ENCODE assay signal across 8 cellular contexts in the genomic region with DNA sequence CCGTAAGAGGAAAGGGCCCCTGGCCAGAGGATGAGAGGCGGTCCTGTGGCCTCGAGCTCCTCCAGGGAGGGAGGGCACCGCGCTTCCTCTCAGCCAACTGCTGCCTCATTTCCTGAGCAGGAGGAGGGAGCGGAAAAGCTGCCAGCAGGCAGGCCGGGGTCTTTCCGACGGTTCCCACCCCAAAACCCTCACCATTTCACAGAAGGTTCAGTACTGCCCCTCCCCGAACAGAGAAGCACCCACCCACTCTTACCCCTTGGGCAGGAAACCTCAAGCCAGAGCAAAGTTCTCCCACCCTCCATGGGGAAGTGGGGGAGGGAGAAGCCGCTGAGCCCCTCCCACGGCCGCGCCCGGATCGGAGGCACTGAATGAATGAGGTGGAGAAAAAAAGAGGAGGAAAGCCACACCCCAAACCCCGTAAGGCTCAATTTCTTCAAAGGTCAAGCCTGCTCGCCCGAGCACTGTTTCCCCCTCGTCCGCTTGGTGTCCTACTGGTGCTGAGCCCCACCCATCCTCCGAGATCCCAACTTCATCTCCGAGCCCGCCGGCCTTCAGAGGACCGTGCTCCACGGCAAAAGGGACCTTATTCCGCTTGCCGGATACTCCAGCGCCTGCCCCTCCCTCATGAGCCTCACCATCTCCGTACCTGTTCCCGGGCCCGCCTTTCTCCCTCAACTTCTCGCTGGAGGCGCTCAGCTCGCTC. TPM values are rescaled to one million over a fixed set of nuclear protein-coding genes. Genes with fewer than 3 reads are reported as not detected.
DNase-seq lines count a peak whose midpoint lies in the region; ATAC-seq and TF ChIP-seq lines count a peak whose summit lies in the region.

No MANE protein-coding gene starts in this region.

- H3K4me1 ChIP-seq in CD8-positive, alpha-beta T cell (ENCODE audit: insufficient read depth, low read length), result peaks cover 49% of the 10 kb centered on the region
- peaks cover 37 to 48% of the 10 kb centered on the region in 2 donors for H3K4me1 ChIP-seq in thoracic aorta (ENCODE audit: control insufficient read depth in 1 of 2, low read depth in 2 of 2)

- peaks cover 42% of the 10 kb centered on the region for H3K36me3 Mint-ChIP-seq in CD8-positive, alpha-beta T cell

- CTCF ChIA-PET in CD8-positive, alpha-beta T cell (lab: Charles Lee), result interaction anchor here (1.6 kb wide), 1 partner anchor 25 kb away, joined by 4 read pairs; no protein-coding TSS in a partner anchor

- POLR2A ChIA-PET in CD8-positive, alpha-beta T cell (lab: Charles Lee), result interaction anchor here (0.9 to 3.7 kb wide), 6 partner anchors 25 to 191 kb away, joined by 3 to 21 read pairs (median 8); partner anchors contain the start of genes NUP210L, RPS27 and UBAP2L

- no peaks in the 10 kb centered on the region for H3K9me3 ChIP-seq in CD8-positive, alpha-beta T cell (ENCODE audit: low read length)
- H3K9me3 ChIP-seq in thoracic aorta, result no peaks in the 10 kb centered on the region

- no peak for TF ChIP-seq CTCF in CD8-positive, alpha-beta T cell (IDR thresholded peaks at IDR 0.05)
- TF ChIP-seq CTCF in omental fat pad (IDR thresholded peaks at IDR 0.05) (no peak), thoracic aorta (IDR thresholded peaks at IDR 0.05) (no peak)

- peak overlapping the region; percentile 100 for H3K4me3 Mint-ChIP-seq in CD8-positive, alpha-beta T cell

- H3K4me1 Mint-ChIP-seq in CD8-positive, alpha-beta T cell (ENCODE audit: low read depth), result peaks cover 56% of the 10 kb centered on the region

- peak; percentile 15 to 75 (median 67) for DNase-seq in CD8-positive, alpha-beta T cell
- DNase-seq in HS-5 (ENCODE audit: low read depth) (peak; percentile 56), SIG-M5 treated with dmso at 0.1 percent for 504 hours (lab: John Stamatoyannopoulos, UW; ENCODE audit: unreplicated experiment) (peak; percentile 99), germinal center (ENCODE audit: low spot score) (peak; percentile 68), omental fat pad (ENCODE audit: low spot score) (peak; percentile 54), thoracic aorta (ENCODE audit: low spot score) (peak; percentile 36)
- peak in 3 of 4 experiments; percentile 4 to 42 (median 32) for DNase-seq in activated naive CD4-positive, alpha-beta T cell (lab: John Stamatoyannopoulos, UW)

- no peaks in the 10 kb centered on the region for H3K36me3 ChIP-seq in CD8-positive, alpha-beta T cell (ENCODE audit: insufficient read depth, low read length)
- H3K36me3 ChIP-seq in thoracic aorta, result no peaks in the 10 kb centered on the region

- no peaks in the 10 kb centered on the region for H3K27me3 ChIP-seq in CD8-positive, alpha-beta T cell (ENCODE audit: insufficient read depth, low read length)
- H3K27me3 ChIP-seq in thoracic aorta (replicated peaks; ENCODE audit: insufficient read depth), result no peaks in the 10 kb centered on the region

- no peaks in the 10 kb centered on the region for H3K9me3 Mint-ChIP-seq in CD8-positive, alpha-beta T cell

- intact Hi-C loops in CD8-positive, alpha-beta T cell (cut with DNase I, micrococcal nuclease), result loop anchor here (1.0 to 10.0 kb wide), 8 partner anchors 25 to 375 kb away; partner anchors contain the start of genes UBAP2L (in 2 of the 2), UBE2Q1 (in 2 of the 2), ATP8B2 (in 1 of the 2) and HAX1 (in 1 of the 2)

- no peaks in the 10 kb centered on the region for H3K27me3 Mint-ChIP-seq in CD8-positive, alpha-beta T cell (ENCODE audit: low read depth)

- peak overlapping the region; percentile 97 for H3K27ac ChIP-seq in CD8-positive, alpha-beta T cell (ENCODE audit: low read depth, low read length)
- peak overlapping the region; percentile 65 to 79 for H3K27ac ChIP-seq in thoracic aorta

- ATAC-seq in CD8-positive, alpha-beta T cell, result peak; percentile 60
- peak; percentile 65 for ATAC-seq in GM19438 (IDR thresholded peaks at IDR 0.05; ENCODE audit: low read depth, unreplicated experiment)
- ATAC-seq in omental fat pad (ENCODE audit: low FRiP score), result peak; percentile 69
- ATAC-seq in thoracic aorta (ENCODE audit: insufficient number of reproducible peaks, low FRiP score, low read depth), result peak; percentile 25

- H3K4me3 ChIP-seq in CD8-positive, alpha-beta T cell (ENCODE audit: low read depth, low read length), result peak overlapping the region; percentile 91
- peak overlapping the region; percentile 80 for H3K4me3 ChIP-seq in thoracic aorta

- H3K27ac Mint-ChIP-seq in CD8-positive, alpha-beta T cell, result peak overlapping the region; percentile 95

RNA-seq across cellular contexts. Expression of gene TPM3, which starts 9.4 kb away (rescaled TPM):
- total RNA-seq in CD8-positive, alpha-beta T cell, result 100 to 1,000 TPM; 341 to 347 TPM
- total RNA-seq in omental fat pad (100 to 1,000 TPM; 285 to 611 (median 352) TPM), thoracic aorta (100 to 1,000 TPM; 146 to 331 TPM)

RNA-seq across cellular contexts. Expression of gene CFAP141, which starts 23.6 kb away (rescaled TPM):
- total RNA-seq in CD8-positive, alpha-beta T cell, result not detected
- total RNA-seq in omental fat pad (not detected), thoracic aorta (not detected)

RNA-seq across cellular contexts. Expression of gene NUP210L, which starts 27.6 kb away (rescaled TPM):
- under 1 TPM in 1 of 2 experiments, not detected in 1; 0.17 TPM for total RNA-seq in CD8-positive, alpha-beta T cell
- under 1 TPM in 3 of 4 donors, not detected in 1; 0.06 to 0.12 (median 0.09) TPM for total RNA-seq in omental fat pad
- under 1 TPM; 0.14 to 0.41 TPM for total RNA-seq in thoracic aorta

RNA-seq across cellular contexts. Expression of gene UBAP2L, which starts 38.3 kb away (rescaled TPM):
- 100 to 1,000 TPM; 212 to 226 TPM for total RNA-seq in CD8-positive, alpha-beta T cell
- total RNA-seq in omental fat pad (10 to 100 TPM; 51.9 to 92.1 (median 73.6) TPM), thoracic aorta (100 to 1,000 TPM in 1 of 2 donors, 10 to 100 TPM in 1; 92.1 to 119 TPM)

Comparison
In these comparisons a context has a peak if more than half of its experiments do, and no peak if none do; other contexts are left out.
1. Peak in every context shown above with its lines: DNase-seq, ATAC-seq, H3K4me3 ChIP-seq and H3K27ac ChIP-seq.
2. DNase-seq: peak in every context shown above with its lines; median percentile 99 in SIG-M5 treated with dmso at 0.1 percent for 504 hours; 68 in germinal center; 67 in CD8-positive, alpha-beta T cell; 56 in HS-5; 54 in omental fat pad; 36 in thoracic aorta; 32 in activated naive CD4-positive, alpha-beta T cell.